Comparison of ENCODE assay signal across 13 cellular contexts in the genomic region with DNA sequence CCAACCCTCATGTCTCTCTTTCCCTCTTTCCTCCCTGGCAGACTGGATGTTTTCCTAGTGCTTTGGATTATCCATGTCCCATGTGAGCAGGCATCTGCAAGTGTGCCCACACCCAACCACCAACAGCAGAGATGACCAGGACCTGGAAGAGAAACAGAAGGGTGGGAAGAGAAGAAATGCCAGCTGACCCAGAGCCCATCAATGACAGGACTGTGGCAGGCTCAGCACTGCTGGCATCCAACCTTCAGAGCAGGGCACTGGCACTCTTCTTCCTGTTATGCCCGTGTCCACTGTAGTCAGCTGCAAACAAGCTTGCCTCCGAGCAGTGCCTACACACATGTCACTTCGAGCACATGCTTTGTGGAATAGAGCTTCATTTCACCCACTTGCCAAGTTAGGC.
DNase-seq lines count a peak whose midpoint lies in the region; ATAC-seq and TF ChIP-seq lines count a peak whose summit lies in the region.
"Had no signal": no experiment of that assay in that cellular context is flagged by ENCODE, and none has a peak within 500 bp of the region (broad histone marks: within the 10 kb centered on the region; RNA-seq: fewer than 3 reads in every experiment).

No MANE protein-coding gene starts in this region.

- H3K9me3 ChIP-seq in esophagus muscularis mucosa (no peaks in the 10 kb centered on the region), transverse colon (no peaks in the 10 kb centered on the region)
- H3K9me3 ChIP-seq in naive thymus-derived CD4-positive, alpha-beta T cell (ENCODE audit: control insufficient read depth in 2 of 3, low read length in 3 of 3), result no peaks in the 10 kb centered on the region
- H3K9me3 ChIP-seq: neutrophil had no signal

- peak overlapping the region in 2 of 10 donors; percentile 3 to 25 for H3K4me3 Mint-ChIP-seq in naive thymus-derived CD4-positive, alpha-beta T cell
- H3K4me3 Mint-ChIP-seq: CD8-positive, alpha-beta memory T cell had no signal

- H3K4me3 ChIP-seq in esophagus muscularis mucosa, result no peak overlapping the region
- H3K4me3 ChIP-seq in naive thymus-derived CD4-positive, alpha-beta T cell (ENCODE audit: low read length), result no peak overlapping the region
- H3K4me3 ChIP-seq in transverse colon, result no peak overlapping the region

- peak overlapping the region; percentile 94 for H3K27ac ChIP-seq in RWPE1
- H3K27ac ChIP-seq in esophagus muscularis mucosa (replicated peaks in 1 of 4), result peak overlapping the region; percentile 76 to 79 (median 78)
- H3K27ac ChIP-seq in naive thymus-derived CD4-positive, alpha-beta T cell (ENCODE audit: low read depth, low read length), result no peak overlapping the region
- H3K27ac ChIP-seq in transverse colon, result peak overlapping the region; percentile 28 to 90 (median 38)
- H3K27ac ChIP-seq: neutrophil had no signal

- no peak for ATAC-seq in naive thymus-derived CD4-positive, alpha-beta T cell
- no peak for ATAC-seq in GM18498 (IDR thresholded peaks at IDR 0.05; ENCODE audit: unreplicated experiment)

- H3K27me3 ChIP-seq in esophagus muscularis mucosa (no peaks in the 10 kb centered on the region), transverse colon (no peaks in the 10 kb centered on the region)
- H3K27me3 ChIP-seq in naive thymus-derived CD4-positive, alpha-beta T cell (ENCODE audit: control insufficient read depth in 2 of 2, insufficient read depth in 2 of 2, low read length in 2 of 2), result no peaks in the 10 kb centered on the region
- H3K27me3 ChIP-seq: neutrophil had no signal

- no peak for DNase-seq in RWPE1 (ENCODE audit: low spot score)
- no peak for DNase-seq in esophagus muscularis mucosa (ENCODE audit: extremely low spot score)
- DNase-seq in naive thymus-derived CD4-positive, alpha-beta T cell, result no peak
- no peak for DNase-seq in transverse colon
- DNase-seq in iPS-NIHi7 (ENCODE audit: extremely low spot score), result no peak
- no peak for DNase-seq in NCI-H2171 treated with DMSO at 0.1 percent for 48 hours (lab: John Stamatoyannopoulos, UW)
- no peak for DNase-seq in GDM1 (lab: John Stamatoyannopoulos, UW)
- DNase-seq: CD8-positive, alpha-beta memory T cell; central memory CD4-positive, alpha-beta T cell; NCI-H345; T-helper 9 cell had no signal

- H3K27ac Mint-ChIP-seq in naive thymus-derived CD4-positive, alpha-beta T cell, result peak overlapping the region; percentile 1 to 88 (median 36)

- peaks cover 29 to 89% (median 65%) of the 10 kb centered on the region in 7 donors for H3K4me1 Mint-ChIP-seq in naive thymus-derived CD4-positive, alpha-beta T cell

- POLR2A ChIA-PET in RWPE1 (lab: Yijun Ruan, JAX; ENCODE audit: low non-redundant PET), result no interaction called here
- POLR2A ChIA-PET in naive thymus-derived CD4-positive, alpha-beta T cell (lab: Charles Lee), result no interaction called here

- TF ChIP-seq CTCF in RWPE1 (conservative IDR thresholded peaks at IDR 0.05; ENCODE audit: low read depth), result no peak
- no peak for TF ChIP-seq CTCF in esophagus muscularis mucosa (IDR thresholded peaks at IDR 0.05)
- no peak for TF ChIP-seq CTCF in transverse colon (IDR thresholded peaks at IDR 0.05)

- peaks cover 0 to 4% (median 0%) of the 10 kb centered on the region in 5 donors for H3K36me3 Mint-ChIP-seq in naive thymus-derived CD4-positive, alpha-beta T cell
- H3K36me3 Mint-ChIP-seq: CD8-positive, alpha-beta memory T cell had no signal

- H3K36me3 ChIP-seq in esophagus muscularis mucosa (no peaks in the 10 kb centered on the region), transverse colon (no peaks in the 10 kb centered on the region)
- no peaks in the 10 kb centered on the region for H3K36me3 ChIP-seq in naive thymus-derived CD4-positive, alpha-beta T cell (ENCODE audit: control insufficient read depth in 2 of 3, insufficient read depth in 3 of 3, low read length in 3 of 3)
- H3K36me3 ChIP-seq: neutrophil had no signal

- TF ChIP-seq EP300 in esophagus muscularis mucosa (IDR thresholded peaks at IDR 0.05) (no peak), transverse colon (IDR thresholded peaks at IDR 0.05; ENCODE audit: low read depth) (no peak)

- WGBS in esophagus muscularis mucosa, result 67% methylated on average over 2 of the region's 3 CpGs
- 69 to 87% methylated on average over 3 of the region's 3 CpGs for WGBS in transverse colon (ENCODE audit: low coverage in 1 of 2), 2 donors

- no peaks in the 10 kb centered on the region for H3K27me3 Mint-ChIP-seq in naive thymus-derived CD4-positive, alpha-beta T cell
- H3K27me3 Mint-ChIP-seq: CD8-positive, alpha-beta memory T cell had no signal

- CTCF ChIA-PET in RWPE1 (lab: Yijun Ruan, JAX), result interaction anchor here (0.5 to 1.6 kb wide), 3 partner anchors 15 to 221 kb away, joined by 3 to 5 read pairs (median 3); no protein-coding TSS in a partner anchor
- CTCF ChIA-PET in naive thymus-derived CD4-positive, alpha-beta T cell (lab: Charles Lee), result interaction anchor here (0.6 kb wide), 1 partner anchor 59 kb away, joined by 3 read pairs; no protein-coding TSS in a partner anchor

- TF ChIP-seq POLR2A in esophagus muscularis mucosa (IDR thresholded peaks at IDR 0.05; ENCODE audit: low read depth) (no peak), transverse colon (IDR thresholded peaks at IDR 0.05) (no peak)

- H3K4me1 ChIP-seq in esophagus muscularis mucosa, result peaks cover 93 to 99% (median 97%) of the 10 kb centered on the region in 4 donors
- peaks cover 4 to 31% of the 10 kb centered on the region in 2 donors for H3K4me1 ChIP-seq in naive thymus-derived CD4-positive, alpha-beta T cell (ENCODE audit: control insufficient read depth in 2 of 2, insufficient read depth in 2 of 2, low read length in 2 of 2)
- H3K4me1 ChIP-seq in transverse colon, result peaks cover 39 to 77% (median 52%) of the 10 kb centered on the region in 4 donors

- in situ Hi-C loops in transverse colon (cut with MboI; ENCODE audit: low pct_ligation_motif_present in 1 of 4, low pct_unique_long_range_greater_than_20kb in 1 of 4, low sequenced_read_pairs in 3 of 4), result no loop called here

- peaks cover 0 to 2% (median 0%) of the 10 kb centered on the region in 11 donors for H3K9me3 Mint-ChIP-seq in naive thymus-derived CD4-positive, alpha-beta T cell

- intact Hi-C loops in esophagus muscularis mucosa (cut with DNase I) (no loop called here), transverse colon (cut with DNase I; ENCODE audit: low total_unique reads) (no loop called here)
- intact Hi-C loops in naive thymus-derived CD4-positive, alpha-beta T cell (cut with micrococcal nuclease), result no loop called here
